1 cellular context compared by ENCODE assay signal in genomic region chr9:128020692-128021091, GRCh38.
TF ChIP-seq lines count a peak whose summit lies in the region.

No MANE protein-coding gene starts in this region.

TF ChIP-seq in IMR-90, 13 proteins besides CTCF, POLR2A, EP300 and RAD21 (continued from another document):
- TF ChIP-seq ELK1 (IDR thresholded peaks at IDR 0.05; ENCODE audit: borderline replicate concordance, low read depth, low read length): no peak
- TF ChIP-seq CHD1 (IDR thresholded peaks at IDR 0.05; ENCODE audit: low read depth, low read length): no peak
- TF ChIP-seq SMC3 (IDR thresholded peaks at IDR 0.05; ENCODE audit: low read depth, low read length): no peak
- TF ChIP-seq MAFK (IDR thresholded peaks at IDR 0.05; ENCODE audit: low read depth, low read length): no peak
- TF ChIP-seq MAZ (IDR thresholded peaks at IDR 0.05; ENCODE audit: borderline replicate concordance, low read depth, low read length): no peak
